In genomic region chr11:119030329-119031047, GRCh38 we compare ENCODE assay signal across 1 cellular context.
A peak's percentile ranks its signal among the peaks of the same experiment; 100 is the strongest.
TF ChIP-seq lines count a peak whose summit lies in the region.

SLC37A4 (minus strand) TSS chr11:119030877.

TF ChIP-seq in HEK293, 187 proteins besides CTCF, POLR2A, EP300 and RAD21 (continued from another document and continues in another):
- TF ChIP-seq ZNF704 (tag by site-specific recombination; IDR thresholded peaks at IDR 0.05) (no peak), ZNF610 (tag by site-specific recombination; IDR thresholded peaks at IDR 0.05; ENCODE audit: borderline replicate concordance) (no peak), TSHZ1 (tag by site-specific recombination; IDR thresholded peaks at IDR 0.05; ENCODE audit: borderline replicate concordance) (no peak), ZNF280C (tag by site-specific recombination; IDR thresholded peaks at IDR 0.05) (no peak), BCL11B (tag by site-specific recombination; IDR thresholded peaks at IDR 0.05; ENCODE audit: low read depth) (no peak), ZNF596 (tag by site-specific recombination; IDR thresholded peaks at IDR 0.05) (no peak), ZNF274 (IDR thresholded peaks at IDR 0.05; ENCODE audit: low read length) (no peak), ZNF274 (tag by site-specific recombination; IDR thresholded peaks at IDR 0.05; ENCODE audit: borderline replicate concordance) (no peak), ZNF843 (tag by site-specific recombination; IDR thresholded peaks at IDR 0.05) (no peak), OVOL3 (tag by site-specific recombination; IDR thresholded peaks at IDR 0.05) (no peak), GLIS2 (tag by site-specific recombination; IDR thresholded peaks at IDR 0.05) (peak; percentile 78; the same call in 1 of the 2 replicates), ZIC2 (tag by site-specific recombination; IDR thresholded peaks at IDR 0.05) (peak; percentile 47), KLF9 (tag by site-specific recombination; IDR thresholded peaks at IDR 0.05; ENCODE audit: low read depth) (peak; percentile 88), ZNF248 (tag by site-specific recombination; IDR thresholded peaks at IDR 0.05) (no peak), ZNF19 (tag by site-specific recombination; IDR thresholded peaks at IDR 0.05; ENCODE audit: low read depth) (no peak), ZNF514 (tag by site-specific recombination; IDR thresholded peaks at IDR 0.05) (no peak), ZNF174 (tag by site-specific recombination; IDR thresholded peaks at IDR 0.05) (no peak), ZSCAN30 (tag by site-specific recombination; IDR thresholded peaks at IDR 0.05) (no peak), ZNF133 (tag by site-specific recombination; IDR thresholded peaks at IDR 0.05) (no peak), ZNF529 (tag by site-specific recombination; IDR thresholded peaks at IDR 0.05; ENCODE audit: insufficient replicate concordance) (no peak), ZFHX2 (tag by site-specific recombination; conservative IDR thresholded peaks at IDR 0.05) (peak; percentile 96), ZNF37A (tag by site-specific recombination; IDR thresholded peaks at IDR 0.05) (no peak), ZBTB8A (tag by site-specific recombination; IDR thresholded peaks at IDR 0.05) (peak; percentile 82), ZNF426 (tag by site-specific recombination; IDR thresholded peaks at IDR 0.05) (no peak), ZNF23 (tag by site-specific recombination; IDR thresholded peaks at IDR 0.05; ENCODE audit: borderline replicate concordance) (no peak), ZNF777 (tag by site-specific recombination; IDR thresholded peaks at IDR 0.05; ENCODE audit: borderline replicate concordance) (no peak; the same call in 1 of the 2 replicates), WT1 (tag by site-specific recombination; IDR thresholded peaks at IDR 0.05) (peak; percentile 51), ZNF776 (tag by site-specific recombination; IDR thresholded peaks at IDR 0.05; ENCODE audit: borderline replicate concordance) (no peak), HOXD13 (CRISPR knock-in tag; IDR thresholded peaks at IDR 0.05; ENCODE audit: borderline replicate concordance) (no peak), ZBTB20 (tag by site-specific recombination; IDR thresholded peaks at IDR 0.05) (peak; percentile 98), ZNF132 (tag by site-specific recombination; IDR thresholded peaks at IDR 0.05; ENCODE audit: borderline replicate concordance) (no peak), ZNF175 (tag by site-specific recombination; IDR thresholded peaks at IDR 0.05) (no peak), ZNF140 (tag by site-specific recombination; IDR thresholded peaks at IDR 0.05) (no peak), ZNF324 (tag by site-specific recombination; IDR thresholded peaks at IDR 0.05) (no peak), ZNF18 (tag by site-specific recombination; IDR thresholded peaks at IDR 0.05) (no peak), ZNF768 (tag by site-specific recombination; IDR thresholded peaks at IDR 0.05) (no peak), ZNF404 (tag by site-specific recombination; IDR thresholded peaks at IDR 0.05) (no peak), ZFP41 (tag by site-specific recombination; IDR thresholded peaks at IDR 0.05; ENCODE audit: borderline replicate concordance) (no peak), ZBTB49 (tag by site-specific recombination; IDR thresholded peaks at IDR 0.05; ENCODE audit: low read depth) (no peak), ZNF76 (tag by site-specific recombination; IDR thresholded peaks at IDR 0.05; ENCODE audit: borderline replicate concordance, low read depth) (0 out of 2 replicates have a peak, but pooled peaks have one; percentile 35), ZNF214 (tag by site-specific recombination; IDR thresholded peaks at IDR 0.05; ENCODE audit: borderline replicate concordance) (no peak), TRIM28 (IDR thresholded peaks at IDR 0.05; ENCODE audit: borderline replicate concordance, low read length) (no peak)
- TF ChIP-seq, protein P1, sequence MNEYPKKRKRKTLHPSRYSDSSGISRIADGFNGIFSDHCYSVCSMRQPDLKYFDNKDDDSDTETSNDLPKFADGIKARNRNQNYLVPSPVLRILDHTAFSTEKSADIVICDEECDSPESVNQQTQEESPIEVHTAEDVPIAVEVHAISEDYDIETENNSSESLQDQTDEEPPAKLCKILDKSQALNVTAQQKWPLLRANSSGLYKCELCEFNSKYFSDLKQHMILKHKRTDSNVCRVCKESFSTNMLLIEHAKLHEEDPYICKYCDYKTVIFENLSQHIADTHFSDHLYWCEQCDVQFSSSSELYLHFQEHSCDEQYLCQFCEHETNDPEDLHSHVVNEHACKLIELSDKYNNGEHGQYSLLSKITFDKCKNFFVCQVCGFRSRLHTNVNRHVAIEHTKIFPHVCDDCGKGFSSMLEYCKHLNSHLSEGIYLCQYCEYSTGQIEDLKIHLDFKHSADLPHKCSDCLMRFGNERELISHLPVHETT (tag by site-specific recombination; IDR thresholded peaks at IDR 0.05), result no peak
- TF ChIP-seq, protein P2, sequence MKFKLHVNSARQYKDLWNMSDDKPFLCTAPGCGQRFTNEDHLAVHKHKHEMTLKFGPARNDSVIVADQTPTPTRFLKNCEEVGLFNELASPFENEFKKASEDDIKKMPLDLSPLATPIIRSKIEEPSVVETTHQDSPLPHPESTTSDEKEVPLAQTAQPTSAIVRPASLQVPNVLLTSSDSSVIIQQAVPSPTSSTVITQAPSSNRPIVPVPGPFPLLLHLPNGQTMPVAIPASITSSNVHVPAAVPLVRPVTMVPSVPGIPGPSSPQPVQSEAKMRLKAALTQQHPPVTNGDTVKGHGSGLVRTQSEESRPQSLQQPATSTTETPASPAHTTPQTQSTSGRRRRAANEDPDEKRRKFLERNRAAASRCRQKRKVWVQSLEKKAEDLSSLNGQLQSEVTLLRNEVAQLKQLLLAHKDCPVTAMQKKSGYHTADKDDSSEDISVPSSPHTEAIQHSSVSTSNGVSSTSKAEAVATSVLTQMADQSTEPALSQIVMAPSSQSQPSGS (tag by site-specific recombination; IDR thresholded peaks at IDR 0.05; ENCODE audit: low read depth), result no peak
- TF ChIP-seq, protein P3, sequence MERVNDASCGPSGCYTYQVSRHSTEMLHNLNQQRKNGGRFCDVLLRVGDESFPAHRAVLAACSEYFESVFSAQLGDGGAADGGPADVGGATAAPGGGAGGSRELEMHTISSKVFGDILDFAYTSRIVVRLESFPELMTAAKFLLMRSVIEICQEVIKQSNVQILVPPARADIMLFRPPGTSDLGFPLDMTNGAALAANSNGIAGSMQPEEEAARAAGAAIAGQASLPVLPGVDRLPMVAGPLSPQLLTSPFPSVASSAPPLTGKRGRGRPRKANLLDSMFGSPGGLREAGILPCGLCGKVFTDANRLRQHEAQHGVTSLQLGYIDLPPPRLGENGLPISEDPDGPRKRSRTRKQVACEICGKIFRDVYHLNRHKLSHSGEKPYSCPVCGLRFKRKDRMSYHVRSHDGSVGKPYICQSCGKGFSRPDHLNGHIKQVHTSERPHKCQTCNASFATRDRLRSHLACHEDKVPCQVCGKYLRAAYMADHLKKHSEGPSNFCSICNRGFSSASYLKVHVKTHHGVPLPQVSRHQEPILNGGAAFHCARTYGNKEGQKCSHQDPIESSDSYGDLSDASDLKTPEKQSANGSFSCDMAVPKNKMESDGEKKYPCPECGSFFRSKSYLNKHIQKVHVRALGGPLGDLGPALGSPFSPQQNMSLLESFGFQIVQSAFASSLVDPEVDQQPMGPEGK (tag by site-specific recombination; IDR thresholded peaks at IDR 0.05), result peak; percentile 75
- TF ChIP-seq, protein P4, sequence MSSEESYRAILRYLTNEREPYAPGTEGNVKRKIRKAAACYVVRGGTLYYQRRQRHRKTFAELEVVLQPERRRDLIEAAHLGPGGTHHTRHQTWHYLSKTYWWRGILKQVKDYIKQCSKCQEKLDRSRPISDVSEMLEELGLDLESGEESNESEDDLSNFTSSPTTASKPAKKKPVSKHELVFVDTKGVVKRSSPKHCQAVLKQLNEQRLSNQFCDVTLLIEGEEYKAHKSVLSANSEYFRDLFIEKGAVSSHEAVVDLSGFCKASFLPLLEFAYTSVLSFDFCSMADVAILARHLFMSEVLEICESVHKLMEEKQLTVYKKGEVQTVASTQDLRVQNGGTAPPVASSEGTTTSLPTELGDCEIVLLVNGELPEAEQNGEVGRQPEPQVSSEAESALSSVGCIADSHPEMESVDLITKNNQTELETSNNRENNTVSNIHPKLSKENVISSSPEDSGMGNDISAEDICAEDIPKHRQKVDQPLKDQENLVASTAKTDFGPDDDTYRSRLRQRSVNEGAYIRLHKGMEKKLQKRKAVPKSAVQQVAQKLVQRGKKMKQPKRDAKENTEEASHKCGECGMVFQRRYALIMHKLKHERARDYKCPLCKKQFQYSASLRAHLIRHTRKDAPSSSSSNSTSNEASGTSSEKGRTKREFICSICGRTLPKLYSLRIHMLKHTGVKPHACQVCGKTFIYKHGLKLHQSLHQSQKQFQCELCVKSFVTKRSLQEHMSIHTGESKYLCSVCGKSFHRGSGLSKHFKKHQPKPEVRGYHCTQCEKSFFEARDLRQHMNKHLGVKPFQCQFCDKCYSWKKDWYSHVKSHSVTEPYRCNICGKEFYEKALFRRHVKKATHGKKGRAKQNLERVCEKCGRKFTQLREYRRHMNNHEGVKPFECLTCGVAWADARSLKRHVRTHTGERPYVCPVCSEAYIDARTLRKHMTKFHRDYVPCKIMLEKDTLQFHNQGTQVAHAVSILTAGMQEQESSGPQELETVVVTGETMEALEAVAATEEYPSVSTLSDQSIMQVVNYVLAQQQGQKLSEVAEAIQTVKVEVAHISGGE (tag by site-specific recombination; conservative IDR thresholded peaks at IDR 0.05; ENCODE audit: low read depth), result no peak; the same call in 1 of the 2 replicates
